In genomic region chr3:143856252-143856977, GRCh38 we compare ENCODE assay signal across 20 cellular contexts. TPM values are rescaled to one million over a fixed set of nuclear protein-coding genes. Genes with fewer than 3 reads are reported as not detected.
A peak's percentile ranks its signal among the peaks of the same experiment; 100 is the strongest.
DNase-seq lines count a peak whose midpoint lies in the region; ATAC-seq, FAIRE-seq and TF ChIP-seq lines count a peak whose summit lies in the region.
"Had no signal": no experiment of that assay in that cellular context is flagged by ENCODE, and none has a peak within 500 bp of the region (broad histone marks: within the 10 kb centered on the region; RNA-seq: fewer than 3 reads in every experiment).

No MANE protein-coding gene starts in this region.

- H3K79me2 ChIP-seq in GM23338 (replicated peaks; ENCODE audit: insufficient read depth) = no peaks in the 10 kb centered on the region
- no peaks in the 10 kb centered on the region for H3K79me2 ChIP-seq in H1 (ENCODE audit: control insufficient read depth in 1 of 2, insufficient read depth in 2 of 2, low read length in 2 of 2)

- H3K9me3 ChIP-seq in H1 (ENCODE audit: insufficient read depth in 2 of 2, low read depth in 1 of 2, low read length in 1 of 2) = no peaks in the 10 kb centered on the region
- H3K9me3 ChIP-seq: BE2C had no signal

- no peaks in the 10 kb centered on the region for H3K4me1 Mint-ChIP-seq in GM23338
- peaks cover 16% of the 10 kb centered on the region for H3K4me1 Mint-ChIP-seq in activated T-cell treated with anti-CD3 and anti-CD28 coated beads, Interleukin-2, amount 50 U/mL, for 72 hours (ENCODE audit: low read depth)

- H3K14ac ChIP-seq in H1 (ENCODE audit: insufficient read length) = no peak overlapping the region

- CTCF ChIA-PET in H1 (lab: Charles Lee; ENCODE audit: partially characterized antibody) = interaction anchor here (0.7 kb wide), 1 partner anchor 82 kb away, joined by 3 read pairs; no protein-coding TSS in a partner anchor

- H3K56ac ChIP-seq in H1 (replicated peaks; ENCODE audit: insufficient read length, low read depth, low read length) = no peak overlapping the region

- no peak for FAIRE-seq in H1 (lab: Jason Lieb, UNC)
- FAIRE-seq: A204.1, D721Med, G401.6, GM19239 had no signal

- H3K4me2 ChIP-seq in GM23338 = no peak overlapping the region
- no peak overlapping the region for H3K4me2 ChIP-seq in H1 (ENCODE audit: insufficient read depth in 1 of 2, low read depth in 2 of 2, low read length in 2 of 2)

- H3K23ac ChIP-seq in H1 (ENCODE audit: insufficient read length) = no peak overlapping the region

- no peak overlapping the region for H3K18ac ChIP-seq in H1 (ENCODE audit: extremely low read depth, low read length)

- H3K4me3 ChIP-seq in GM23338 (no peak overlapping the region), H1 (ENCODE audit: extremely low read depth in 1 of 4, insufficient read depth in 2 of 4, low read depth in 3 of 4, low read length in 4 of 4) (no peak overlapping the region)

- H3F3A ChIP-seq in GM23338 (replicated peaks; ENCODE audit: low read depth) = no peaks in the 10 kb centered on the region

- 90% methylated on average over 9 of the region's 9 CpGs; no CpG with 5 or more reads in 1 of the 2 experiments for WGBS in H1 (ENCODE audit: extremely low coverage in 1 of 2, insufficient coverage in 1 of 2, insufficient read length in 1 of 2, insufficient replicate concordance in 2 of 2, low coverage in 1 of 2, low lambda C conversion rate in 2 of 2, missing lambda C conversion rate in 1 of 2), 2 experiments

- ATAC-seq in GM23338 (no peak), GM21447 (IDR thresholded peaks at IDR 0.05; ENCODE audit: unreplicated experiment) (no peak)
- no peak for ATAC-seq in activated T-cell treated with anti-CD3 and anti-CD28 coated beads, Interleukin-2, amount 50 U/mL, for 72 hours (replicated peaks in 1 of 2)
- ATAC-seq: CD8-positive, alpha-beta T cell had no signal

- no peaks in the 10 kb centered on the region for H3K79me1 ChIP-seq in H1 (ENCODE audit: low read depth, low read length)

- no peaks in the 10 kb centered on the region for H3K36me3 Mint-ChIP-seq in GM23338 (ENCODE audit: low read depth)
- H3K36me3 Mint-ChIP-seq in activated T-cell treated with anti-CD3 and anti-CD28 coated beads, Interleukin-2, amount 50 U/mL, for 72 hours (ENCODE audit: insufficient read depth in 2 of 2) = peaks cover 3 to 4% of the 10 kb centered on the region in 2 donors
- H3K36me3 Mint-ChIP-seq: CD8-positive, alpha-beta T cell had no signal

- no peak overlapping the region for H4K8ac ChIP-seq in H1 (ENCODE audit: extremely low read depth, insufficient read depth, low read length)

- H3K27me3 Mint-ChIP-seq in GM23338 (ENCODE audit: insufficient read depth, low read depth, poor library complexity) = peaks cover 3% of the 10 kb centered on the region
- no peaks in the 10 kb centered on the region for H3K27me3 Mint-ChIP-seq in activated T-cell treated with anti-CD3 and anti-CD28 coated beads, Interleukin-2, amount 50 U/mL, for 72 hours (ENCODE audit: low read depth)

- no peak overlapping the region for H2AK5ac ChIP-seq in H1 (ENCODE audit: low read depth, low read length)

- no peak overlapping the region for H2BK12ac ChIP-seq in H1 (ENCODE audit: low read depth, low read length)

- H3K23me2 ChIP-seq in H1 (ENCODE audit: low read depth, low read length) = no peaks in the 10 kb centered on the region

- H3K4me3 Mint-ChIP-seq in GM23338 = no peak overlapping the region
- no peak overlapping the region for H3K4me3 Mint-ChIP-seq in activated T-cell treated with anti-CD3 and anti-CD28 coated beads, Interleukin-2, amount 50 U/mL, for 72 hours
- H3K4me3 Mint-ChIP-seq: CD8-positive, alpha-beta T cell had no signal

- no peak overlapping the region for H3K9ac ChIP-seq in H1 (replicated peaks in 1 of 4; ENCODE audit: extremely low read depth in 1 of 4, low read depth in 3 of 4, low read length in 3 of 4)

- no peak for TF ChIP-seq CTCF in GM23338 (conservative IDR thresholded peaks at IDR 0.05; ENCODE audit: low read depth in 2 of 2)
- TF ChIP-seq CTCF in H1 (IDR thresholded peaks at IDR 0.05; ENCODE audit: control extremely low read depth in 1 of 3, insufficient read depth in 1 of 3, low read depth in 1 of 3, low read length in 3 of 3) = no peak

- H2BK15ac ChIP-seq in H1 (ENCODE audit: low read length) = no peak overlapping the region

- POLR2A ChIA-PET in H1 (lab: Charles Lee; ENCODE audit: partially characterized antibody) = interaction anchor here (0.6 kb wide), 1 partner anchor 807 kb away, joined by 3 read pairs; no protein-coding TSS in a partner anchor

- H4K20me1 ChIP-seq in GM23338 (replicated peaks; ENCODE audit: insufficient read depth) (no peaks in the 10 kb centered on the region), H1 (replicated peaks in 1 of 2; ENCODE audit: control insufficient read depth in 1 of 2, insufficient read depth in 2 of 2, low read length in 2 of 2) (no peaks in the 10 kb centered on the region)

- no peak overlapping the region for H2BK20ac ChIP-seq in H1 (ENCODE audit: low read length)

- H4K5ac ChIP-seq in H1 (ENCODE audit: insufficient read length, low read depth, low read length) = no peak overlapping the region

- DNase-seq in GM23338 (ENCODE audit: low spot score) (no peak), LHCN-M2 (ENCODE audit: low read depth) (peak; percentile 65), H1 (ENCODE audit: low read depth in 1 of 2, low spot score in 2 of 2) (no peak), myocyte (ENCODE audit: low read depth) (peak; percentile 10), cerebellum (ENCODE audit: low spot score) (no peak)
- no peak for DNase-seq in activated T-cell treated with anti-CD3 and anti-CD28 coated beads, Interleukin-2, amount 50 U/mL, for 72 hours
- DNase-seq: BE2C; CD8-positive, alpha-beta T cell; COR-L47; DMS153; DMS79 treated with DMSO at 0.1 percent for 48 hours; EL; H7 had no signal

- H3K27me3 ChIP-seq in GM23338 (ENCODE audit: insufficient read depth) (no peaks in the 10 kb centered on the region), H1 (replicated peaks in 1 of 4; ENCODE audit: control insufficient read depth in 3 of 4, extremely low read depth in 1 of 4, insufficient read depth in 3 of 4, low read length in 3 of 4) (no peaks in the 10 kb centered on the region)
- H3K27me3 ChIP-seq: BE2C had no signal

- no peak overlapping the region for H4K91ac ChIP-seq in H1 (replicated peaks; ENCODE audit: insufficient read length, low read length)

- H3K27ac ChIP-seq in GM23338 (ENCODE audit: low read depth) (no peak overlapping the region), H1 (ENCODE audit: low read depth, low read length) (no peak overlapping the region)
- H3K27ac ChIP-seq: C4-2B had no signal

- TF ChIP-seq POLR2A in H1 (IDR thresholded peaks at IDR 0.05; ENCODE audit: control extremely low read depth in 1 of 2, low read depth in 2 of 2, low read length in 2 of 2) = no peak

- H3K36me3 ChIP-seq in GM23338 (ENCODE audit: insufficient read depth) (no peaks in the 10 kb centered on the region), H1 (ENCODE audit: control insufficient read depth in 2 of 4, insufficient read depth in 4 of 4, low read length in 3 of 4) (no peaks in the 10 kb centered on the region)
- H3K36me3 ChIP-seq: BE2C had no signal

- H3K4me1 ChIP-seq in GM23338 (ENCODE audit: insufficient read depth) (no peaks in the 10 kb centered on the region), H1 (replicated peaks in 1 of 4; ENCODE audit: control insufficient read depth in 3 of 4, insufficient read depth in 4 of 4, low read length in 3 of 4) (no peaks in the 10 kb centered on the region)
- H3K4me1 ChIP-seq: BE2C had no signal

- H3K9me3 Mint-ChIP-seq in GM23338 = no peaks in the 10 kb centered on the region; the same call in 2 of the 3 replicates
- H3K9me3 Mint-ChIP-seq in activated T-cell treated with anti-CD3 and anti-CD28 coated beads, Interleukin-2, amount 50 U/mL, for 72 hours = peaks cover 2 to 4% of the 10 kb centered on the region in 2 donors

- no peak overlapping the region for H3K27ac Mint-ChIP-seq in GM23338
- H3K27ac Mint-ChIP-seq in activated T-cell treated with anti-CD3 and anti-CD28 coated beads, Interleukin-2, amount 50 U/mL, for 72 hours = no peak overlapping the region
- H3K27ac Mint-ChIP-seq: CD8-positive, alpha-beta T cell had no signal

- H2AFZ ChIP-seq in GM23338 (peak overlapping the region; percentile 79; the same call in 1 of the 2 replicates), H1 (ENCODE audit: low read length) (no peak overlapping the region)

- no peak overlapping the region for H3K4ac ChIP-seq in H1 (replicated peaks; ENCODE audit: insufficient read length, low read depth, low read length)

- no peak for TF ChIP-seq EP300 in H1 (IDR thresholded peaks at IDR 0.05; ENCODE audit: borderline replicate concordance in 1 of 2, low read depth in 2 of 2, low read length in 2 of 2)

- H2BK5ac ChIP-seq in H1 (ENCODE audit: low read depth, low read length) = no peak overlapping the region

- peaks cover 7% of the 10 kb centered on the region; the same call in 1 of the 2 replicates for H3K9me2 ChIP-seq in GM23338 (ENCODE audit: insufficient read depth)

- H2BK120ac ChIP-seq in H1 (replicated peaks; ENCODE audit: low read depth, low read length) = no peak overlapping the region

- no peak for TF ChIP-seq RAD21 in H1 (IDR thresholded peaks at IDR 0.05 in 1 of 2, conservative IDR thresholded peaks at IDR 0.05 in 1 of 2; ENCODE audit: low read depth in 2 of 2, low read length in 2 of 2)

TF ChIP-seq in H1, 55 proteins besides CTCF, POLR2A, EP300 and RAD21:
- TF ChIP-seq MAFK (IDR thresholded peaks at IDR 0.05; ENCODE audit: low read depth, low read length) (peak; percentile 17; the same call in 1 of the 2 replicates), POU5F1 (IDR thresholded peaks at IDR 0.05; ENCODE audit: low read depth, low read length) (no peak), PHF8 (conservative IDR thresholded peaks at IDR 0.05; ENCODE audit: low read depth, low read length) (no peak), RBBP5 (IDR thresholded peaks at IDR 0.05; ENCODE audit: borderline replicate concordance, low read depth, low read length) (no peak)

RNA-seq across cellular contexts. Expression of gene SLC9A9, which starts 8.1 kb away (rescaled TPM):
- 0.93 and 1.6 TPM in 2 replicates for total RNA-seq in GM23338 (2014; rRNA removed; shearing (Covaris generic))
- polyA plus RNA-seq in GM23338 (2016; fragmentation: Nextera tagmentation; extraction: Ambion mirVana) (0.66 and 1.3 TPM in 2 replicates), H1 (2011; rRNA removed) (0.36 and 0.48 TPM in 2 replicates)
- total RNA-seq in LHCN-M2 (2014; rRNA removed) (7.9 and 8.4 TPM in 2 replicates), myocyte (7.4 and 13.2 TPM in 2 replicates), cerebellum (14.4 TPM)
- polyA plus RNA-seq in LHCN-M2 (2012) = 3.6 TPM
- 1.1 and 1.5 TPM in 2 replicates for total RNA-seq in H1 (2021; fragmentation: NEBNext Ultra II Directional; extraction: Animal tissue kit (Norgen Biotek cat#: 25700))
- 0.50 TPM for polyA plus RNA-seq in H1 (2011; cell fraction: cytosol; rRNA removed)
- polyA plus RNA-seq in H1 (2011; cell fraction: nucleus; rRNA removed) = 1.4 TPM
- 0.43 to 1.1 TPM (median 0.51 TPM) in 4 replicates for polyA plus RNA-seq in H1 (2012, experiment 1 of 2)
- polyA plus RNA-seq in H1 (2012, experiment 2 of 2) = 0.05 TPM
- polyA plus RNA-seq in H1 (2013, experiment 1 of 2) = 1.7 TPM
- polyA plus RNA-seq in H1 (2013, experiment 2 of 2) = 1.5 TPM
- 2.8 and 3.6 TPM in 2 replicates for polyA minus RNA-seq in H1 (2011; rRNA and poly(A)+ RNA removed)
- polyA minus RNA-seq in H1 (2011; cell fraction: cytosol; rRNA and poly(A)+ RNA removed) = 0.51 TPM
- polyA minus RNA-seq in H1 (2011; cell fraction: nucleus; rRNA and poly(A)+ RNA removed) = 5.3 TPM
- polyA plus RNA-seq in myocyte (2012) = 3.9 TPM
- 1 to 10 TPM; 4.3 to 5.2 TPM for total RNA-seq in activated T-cell treated with anti-CD3 and anti-CD28 coated beads, Interleukin-2, amount 50 U/mL, for 72 hours
- total RNA-seq: HT-29 had no signal

Comparison
In these comparisons a context has a peak if more than half of its experiments do, and no peak if none do; other contexts are left out.
1. DNase-seq: peak in LHCN-M2 (single experiment) and myocyte (single experiment); none in GM23338 (single experiment), H1 (0 of 2), cerebellum (single experiment) and activated T-cell treated with anti-CD3 and anti-CD28 coated beads, Interleukin-2, amount 50 U/mL, for 72 hours (0 of 2).